13 cellular contexts compared by ENCODE assay signal in the genomic region with DNA sequence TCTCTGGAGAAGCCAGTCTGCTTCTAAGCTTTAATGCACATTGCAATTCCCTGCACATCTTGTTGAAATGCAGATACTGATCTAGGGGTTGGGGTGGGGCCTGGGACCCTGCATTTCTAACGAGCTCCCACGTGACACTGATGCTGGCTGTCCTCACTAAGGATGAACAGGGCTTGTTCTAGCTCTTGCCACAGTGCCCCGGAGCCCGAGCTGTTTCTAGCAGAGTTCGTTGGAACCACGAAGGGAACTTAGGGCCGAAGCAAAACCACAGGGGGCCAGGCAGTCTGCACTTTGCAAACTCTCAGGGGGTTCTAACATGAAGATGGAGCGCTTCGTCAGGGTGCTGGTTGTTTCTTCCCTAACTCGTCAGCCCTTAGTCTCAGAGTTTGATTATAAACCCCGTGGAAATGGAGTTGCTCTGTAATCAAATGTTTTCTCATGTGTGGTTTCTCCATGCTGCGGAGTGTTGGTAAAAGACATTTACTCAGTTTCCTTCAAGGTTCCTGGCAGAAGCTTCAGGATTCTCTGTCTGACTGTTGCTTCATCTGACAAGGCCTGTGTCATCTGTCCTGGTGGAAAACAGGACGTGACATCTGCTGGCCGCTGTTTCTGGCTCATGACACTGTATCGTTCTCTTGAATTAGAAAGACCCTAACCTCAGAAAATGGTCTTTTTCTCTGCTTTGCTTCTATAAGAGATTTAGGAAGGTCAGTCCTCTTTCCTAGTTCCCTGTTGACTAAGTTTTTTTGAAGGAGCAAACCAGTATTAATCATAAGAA.
DNase-seq lines count a peak whose midpoint lies in the region; ATAC-seq, FAIRE-seq and TF ChIP-seq lines count a peak whose summit lies in the region.
"Had no signal": no experiment of that assay in that cellular context is flagged by ENCODE, and none has a peak within 500 bp of the region (broad histone marks: within the 10 kb centered on the region; RNA-seq: fewer than 3 reads in every experiment).

No MANE protein-coding gene starts in this region.

- H3K9me3 ChIP-seq in kidney (ENCODE audit: control insufficient read depth in 1 of 2, low read length in 2 of 2): peaks cover 0 to 4% of the 10 kb centered on the region in 2 donors
- no peaks in the 10 kb centered on the region for H3K9me3 ChIP-seq in neural progenitor cell (ENCODE audit: low read depth)

- peaks cover 21% of the 10 kb centered on the region for H3K27me3 ChIP-seq in neural progenitor cell

- no peaks in the 10 kb centered on the region for H3K4me1 ChIP-seq in kidney (ENCODE audit: control insufficient read depth in 1 of 2, insufficient read depth in 1 of 2, low read depth in 1 of 2, low read length in 2 of 2)
- no peaks in the 10 kb centered on the region for H3K4me1 ChIP-seq in neural progenitor cell

- H3K27ac ChIP-seq in kidney (ENCODE audit: low read depth in 2 of 2, low read length in 2 of 2) (no peak overlapping the region), neural progenitor cell (no peak overlapping the region)
- H3K27ac ChIP-seq: 22Rv1, GM23248 had no signal

- TF ChIP-seq CTCF in kidney (IDR thresholded peaks at IDR 0.05; ENCODE audit: borderline replicate concordance, extremely low read depth, insufficient read depth) (no peak), neural progenitor cell (IDR thresholded peaks at IDR 0.05) (no peak), nephron progenitor cell (IDR thresholded peaks at IDR 0.05) (no peak)

- no peaks in the 10 kb centered on the region for H3K36me3 Mint-ChIP-seq in neural progenitor cell
- H3K36me3 Mint-ChIP-seq in nephron progenitor cell (ENCODE audit: low read depth): no peaks in the 10 kb centered on the region

- no peak overlapping the region for H3K9ac ChIP-seq in kidney (ENCODE audit: low read length in 2 of 2)
- no peak overlapping the region for H3K9ac ChIP-seq in neural progenitor cell
- H3K9ac ChIP-seq: GM23248 had no signal

- H3K27me3 Mint-ChIP-seq in neural progenitor cell (ENCODE audit: insufficient read depth, low read depth) (peaks cover 15% of the 10 kb centered on the region), nephron progenitor cell (ENCODE audit: low read depth, poor library complexity) (peaks cover 45% of the 10 kb centered on the region)

- no peaks in the 10 kb centered on the region for H3F3A ChIP-seq in neural progenitor cell (ENCODE audit: low read depth)

- H3K79me2 ChIP-seq in neural progenitor cell (ENCODE audit: low read depth): no peaks in the 10 kb centered on the region

- DNase-seq in cardiac septum (ENCODE audit: low spot score) (peak; percentile 35), left ventricle myocardium superior (no peak), kidney (peak; percentile 39), neural progenitor cell (ENCODE audit: low spot score) (no peak), nephron progenitor cell (no peak), HCEC 1CT (no peak), DMS 273 (lab: John Stamatoyannopoulos, UW; ENCODE audit: unreplicated experiment) (no peak)
- DNase-seq: CD4-positive, CD25-positive, alpha-beta regulatory T cell; DMS 273 treated with DMSO at 0.1 percent for 48 hours; GM23248; H7 had no signal

- H3K27ac Mint-ChIP-seq in neural progenitor cell: peak overlapping the region; percentile 69
- H3K27ac Mint-ChIP-seq in nephron progenitor cell: no peak overlapping the region
- H3K27ac Mint-ChIP-seq: CD4-positive, CD25-positive, alpha-beta regulatory T cell; IgD-negative memory B cell had no signal

- H3K4me3 ChIP-seq in kidney (ENCODE audit: low read length in 2 of 2) (no peak overlapping the region), neural progenitor cell (no peak overlapping the region)
- H3K4me3 ChIP-seq: GM23248 had no signal

- H3K4me1 Mint-ChIP-seq in neural progenitor cell (no peaks in the 10 kb centered on the region), nephron progenitor cell (no peaks in the 10 kb centered on the region)
- H3K4me1 Mint-ChIP-seq: CD4-positive, CD25-positive, alpha-beta regulatory T cell; IgD-negative memory B cell had no signal

- no peak overlapping the region for H2AFZ ChIP-seq in neural progenitor cell (replicated peaks)
- H2AFZ ChIP-seq: GM23248 had no signal

- intact Hi-C loops in cardiac septum (cut with DNase I) (no loop called here), left ventricle myocardium superior (cut with micrococcal nuclease) (no loop called here), kidney (cut with DNase I) (no loop called here)

- H3K4me3 Mint-ChIP-seq in neural progenitor cell: no peak overlapping the region
- H3K4me3 Mint-ChIP-seq in nephron progenitor cell: no peak overlapping the region
- H3K4me3 Mint-ChIP-seq: CD4-positive, CD25-positive, alpha-beta regulatory T cell; IgD-negative memory B cell had no signal

- H4K20me1 ChIP-seq in neural progenitor cell (ENCODE audit: low read depth): no peaks in the 10 kb centered on the region

- no peak for FAIRE-seq in kidney (lab: Jason Lieb, UNC)

- H3K9me3 Mint-ChIP-seq in neural progenitor cell: peaks cover 5% of the 10 kb centered on the region
- peaks cover 15% of the 10 kb centered on the region for H3K9me3 Mint-ChIP-seq in nephron progenitor cell

- ATAC-seq in left ventricle myocardium superior: no peak

- H3K36me3 ChIP-seq in kidney (ENCODE audit: control insufficient read depth in 1 of 2, insufficient read depth in 2 of 2, low read length in 2 of 2) (no peaks in the 10 kb centered on the region), neural progenitor cell (no peaks in the 10 kb centered on the region)

- no peak overlapping the region for H3K4me2 ChIP-seq in neural progenitor cell

Comparison
In these comparisons a context has a peak if more than half of its experiments do, and no peak if none do; other contexts are left out.
1. DNase-seq: peak in cardiac septum (single experiment) and kidney (single experiment); none in left ventricle myocardium superior (single experiment), neural progenitor cell (single experiment), nephron progenitor cell (single experiment), HCEC 1CT (single experiment) and DMS 273 (single experiment).